Comparison of ENCODE assay signal across 34 cellular contexts in the genomic region with DNA sequence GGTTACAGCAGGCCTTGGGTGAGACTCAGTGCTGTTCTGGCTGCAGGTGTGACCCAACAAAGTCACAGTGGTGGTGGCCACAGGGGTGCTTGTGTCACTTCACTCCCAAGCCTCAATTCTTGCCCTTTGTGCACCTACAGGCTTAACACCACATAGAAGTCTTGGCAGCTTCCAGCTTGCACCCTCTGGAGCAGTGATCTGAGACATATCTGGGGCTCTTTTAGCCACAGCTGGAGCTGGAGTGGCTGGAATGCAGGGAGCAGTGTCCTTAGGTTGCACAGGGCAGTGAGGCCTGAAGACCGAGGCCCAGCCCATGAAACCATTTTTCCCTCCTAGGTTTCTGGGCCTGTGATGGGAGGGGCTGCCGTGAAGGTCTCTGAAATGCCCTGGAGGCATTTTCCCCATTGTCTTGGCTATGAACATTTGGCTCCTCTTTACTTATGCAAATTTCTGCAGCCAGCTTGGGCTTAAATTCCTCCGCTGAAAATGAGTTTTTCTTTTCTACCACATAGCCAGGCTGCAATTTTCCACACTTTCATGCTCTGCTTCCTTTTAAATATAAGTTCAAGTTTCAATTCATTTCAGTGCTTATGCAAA. TPM values are rescaled to one million over a fixed set of nuclear protein-coding genes. Genes with fewer than 3 reads are reported as not detected.
"Had no signal": no experiment of that assay in that cellular context is flagged by ENCODE, and none has a peak within 500 bp of the region (broad histone marks: within the 10 kb centered on the region; RNA-seq: fewer than 3 reads in every experiment).

No MANE protein-coding gene starts in this region.

- H3K4me1 Mint-ChIP-seq: activated B cell treated with CpG ODN at 0.5 μM for 24 hours; activated CD4-positive, alpha-beta memory T cell treated with anti-CD3 and anti-CD28 coated beads, Interleukin-2, amount 10 ng/mL, durations not matched to agents 7 days and 5 days; activated naive CD8-positive, alpha-beta T cell treated with anti-CD3 and anti-CD28 coated beads for 36 hours; central memory CD8-positive, alpha-beta T cell had no signal

- H3K27me3 Mint-ChIP-seq: activated B cell treated with CpG ODN at 0.5 μM for 24 hours; activated CD4-positive, alpha-beta memory T cell treated with anti-CD3 and anti-CD28 coated beads, Interleukin-2, amount 10 ng/mL, durations not matched to agents 7 days and 5 days; activated CD8-positive, alpha-beta memory T cell treated with anti-CD3 and anti-CD28 coated beads, Interleukin-2, amount 10 ng/mL, durations not matched to agents 7 days and 5 days; activated naive CD8-positive, alpha-beta T cell treated with anti-CD3 and anti-CD28 coated beads for 36 hours; activated T-helper 17 cell treated with anti-CD3 and anti-CD28 coated beads, Interleukin-2, amount 50 U/mL, for 72 hours; central memory CD8-positive, alpha-beta T cell had no signal

- H3K27ac Mint-ChIP-seq: activated B cell treated with CpG ODN at 0.5 μM for 24 hours; activated CD4-positive, alpha-beta memory T cell treated with anti-CD3 and anti-CD28 coated beads, Interleukin-2, amount 10 ng/mL, durations not matched to agents 7 days and 5 days; activated CD8-positive, alpha-beta memory T cell treated with anti-CD3 and anti-CD28 coated beads, Interleukin-2, amount 10 ng/mL, durations not matched to agents 7 days and 5 days; activated naive CD8-positive, alpha-beta T cell treated with anti-CD3 and anti-CD28 coated beads for 36 hours; activated T-helper 17 cell treated with anti-CD3 and anti-CD28 coated beads, Interleukin-2, amount 50 U/mL, for 72 hours had no signal

- H3K27me3 ChIP-seq: cardiac muscle cell had no signal

- H3K27ac ChIP-seq: cardiac muscle cell, PC-9, RWPE1, VCaP had no signal

- DNase-seq: activated B cell treated with CpG ODN at 0.5 μM for 24 hours; activated CD4-positive, alpha-beta memory T cell treated with anti-CD3 and anti-CD28 coated beads, Interleukin-2, amount 10 ng/mL, durations not matched to agents 7 days and 5 days; activated CD4-positive, alpha-beta T cell treated with anti-CD3 and anti-CD28 coated beads for 1 hour; activated CD4-positive, alpha-beta T cell treated with anti-CD3 and anti-CD28 coated beads for 48 hours; activated CD8-positive, alpha-beta memory T cell treated with anti-CD3 and anti-CD28 coated beads for 24 hours; activated CD8-positive, alpha-beta memory T cell treated with anti-CD3 and anti-CD28 coated beads, Interleukin-2, amount 10 ng/mL, durations not matched to agents 7 days and 5 days; activated CD8-positive, alpha-beta memory T cell treated with anti-CD3 and anti-CD28 coated beads, Interleukin-2, amount 50 U/mL, for 48 hours; activated effector memory CD4-positive, alpha-beta T cell treated with anti-CD3 and anti-CD28 coated beads, Interleukin-2, amount 50 U/mL, for 16 hours; activated naive CD4-positive, alpha-beta T cell; activated naive CD4-positive, alpha-beta T cell treated with anti-CD3 and anti-CD28 coated beads, Interleukin-2, amount 50 U/mL, for 16 hours; activated naive CD8-positive, alpha-beta T cell treated with anti-CD3 and anti-CD28 coated beads for 36 hours; activated T-cell treated with anti-CD3 and anti-CD28 coated beads, Interleukin-2, amount 50 U/mL, for 48 hours; amniotic stem cell; aorta; Karpas-422; KBM-7; NCI-H1105; NCI-H1417 treated with DMSO at 0.1 percent for 48 hours; NCI-H1930; NCI-H510A; NCI-H748 treated with DMSO at 0.1 percent for 48 hours; NK-92 treated with Interleukin-12 subunit alpha and Interleukin-12 subunit beta, amount 100 ng/mL, for 24 hours; PC-9; SW 1271; T-helper 1 cell; T-helper 2 cell; T-helper 9 cell had no signal

- ATAC-seq: activated CD8-positive, alpha-beta memory T cell treated with anti-CD3 and anti-CD28 coated beads, Interleukin-2, amount 10 ng/mL, durations not matched to agents 7 days and 5 days; activated T-helper 17 cell treated with anti-CD3 and anti-CD28 coated beads, Interleukin-2, amount 50 U/mL, for 72 hours; Right ventricle myocardium inferior had no signal

- H3K4me3 ChIP-seq: cardiac muscle cell, PC-9 had no signal

- H3K36me3 ChIP-seq: cardiac muscle cell had no signal

- H3K4me3 Mint-ChIP-seq: activated B cell treated with CpG ODN at 0.5 μM for 24 hours; activated CD4-positive, alpha-beta memory T cell treated with anti-CD3 and anti-CD28 coated beads, Interleukin-2, amount 10 ng/mL, durations not matched to agents 7 days and 5 days; activated CD8-positive, alpha-beta memory T cell treated with anti-CD3 and anti-CD28 coated beads, Interleukin-2, amount 10 ng/mL, durations not matched to agents 7 days and 5 days; activated naive CD8-positive, alpha-beta T cell treated with anti-CD3 and anti-CD28 coated beads for 36 hours; activated T-helper 17 cell treated with anti-CD3 and anti-CD28 coated beads, Interleukin-2, amount 50 U/mL, for 72 hours; central memory CD8-positive, alpha-beta T cell had no signal

RNA-seq across cellular contexts. Expression of a gene that starts 37.7 kb away (rescaled TPM):
- total RNA-seq: activated CD4-positive, alpha-beta memory T cell treated with anti-CD3 and anti-CD28 coated beads, Interleukin-2, amount 10 ng/mL, durations not matched to agents 7 days and 5 days; activated T-helper 17 cell treated with anti-CD3 and anti-CD28 coated beads, Interleukin-2, amount 50 U/mL, for 72 hours; cardiac muscle cell; OCI-LY7; PC-9 had no signal
- polyA plus RNA-seq: aorta, cardiac muscle cell had no signal

RNA-seq across cellular contexts. Expression of a gene that starts 45.1 kb away (rescaled TPM):
- polyA plus RNA-seq: cardiac muscle cell had no signal
